Comparison of ENCODE assay signal across 32 cellular contexts in the genomic region with DNA sequence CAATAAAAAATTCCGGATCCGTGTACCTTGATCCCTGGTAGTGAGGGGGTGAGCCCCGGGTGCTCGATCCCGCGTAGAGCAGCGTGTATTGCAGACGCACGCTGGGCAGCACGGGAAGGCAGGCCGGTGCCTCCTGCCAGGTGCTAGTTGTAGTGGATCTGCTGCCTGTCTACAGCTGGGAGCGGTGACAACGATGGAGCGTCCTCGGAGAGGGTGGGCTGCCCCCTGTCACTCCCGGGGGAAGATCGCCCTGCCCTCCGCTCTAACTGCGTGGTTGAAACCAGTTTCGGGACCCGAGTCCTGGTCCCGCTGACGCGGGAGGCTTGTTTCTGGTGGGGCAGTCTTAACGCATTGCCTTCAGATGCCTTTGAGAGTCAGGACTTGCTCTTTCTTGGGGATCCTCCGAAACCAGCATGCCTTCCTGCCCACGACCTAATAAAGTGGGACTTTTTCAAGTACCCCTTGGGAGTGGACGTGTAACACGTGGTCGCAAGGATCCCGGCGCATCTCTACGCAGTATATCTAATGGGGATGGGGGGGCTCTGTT. TPM values are rescaled to one million over a fixed set of nuclear protein-coding genes. Genes with fewer than 3 reads are reported as not detected.
DNase-seq lines count a peak whose midpoint lies in the region; ATAC-seq, FAIRE-seq and TF ChIP-seq lines count a peak whose summit lies in the region.
"Had no signal": no experiment of that assay in that cellular context is flagged by ENCODE, and none has a peak within 500 bp of the region (broad histone marks: within the 10 kb centered on the region; RNA-seq: fewer than 3 reads in every experiment).

No MANE protein-coding gene starts in this region.

- H3K36me3 ChIP-seq in endodermal cell (ENCODE audit: control insufficient read depth, insufficient read depth, low read length): no peaks in the 10 kb centered on the region
- H3K36me3 ChIP-seq in kidney (ENCODE audit: control insufficient read depth in 1 of 2, insufficient read depth in 2 of 2, low read length in 2 of 2): no peaks in the 10 kb centered on the region
- H3K36me3 ChIP-seq: left ventricle myocardium inferior, thyroid gland had no signal

- peaks cover 10% of the 10 kb centered on the region for H3K36me3 Mint-ChIP-seq in activated naive CD4-positive, alpha-beta T cell treated with anti-CD3 and anti-CD28 coated beads, Interleukin-2, amount 10 ng/mL, durations not matched to agents 7 days and 5 days
- no peaks in the 10 kb centered on the region for H3K36me3 Mint-ChIP-seq in endodermal cell (ENCODE audit: low read depth)
- peaks cover under 1 to 13% of the 10 kb centered on the region in 2 donors for H3K36me3 Mint-ChIP-seq in stimulated activated naive B cell treated with anti-CD40 and anti-IgM and Interleukin-4, amounts not matched to agents 10 μg/mL and 1 μg/mL and 100 μg/mL, for 72 hours
- peaks cover 6% of the 10 kb centered on the region for H3K36me3 Mint-ChIP-seq in stimulated activated memory B cell treated with anti-CD40 and anti-IgM and Interleukin-4, amounts not matched to agents 10 μg/mL and 1 μg/mL and 100 μg/mL, for 72 hours
- H3K36me3 Mint-ChIP-seq: mesothelial cell of epicardium had no signal

- intact Hi-C loops in kidney (cut with DNase I): loop anchor here (10.0 kb wide), 1 partner anchor 857 kb away; no protein-coding TSS in a partner anchor

- CTCF ChIA-PET in activated naive CD4-positive, alpha-beta T cell treated with anti-CD3 and anti-CD28 coated beads, Interleukin-2, amount 10 ng/mL, durations not matched to agents 7 days and 5 days (lab: Charles Lee): no interaction called here

- H3K4me3 Mint-ChIP-seq in activated naive CD4-positive, alpha-beta T cell treated with anti-CD3 and anti-CD28 coated beads, Interleukin-2, amount 10 ng/mL, durations not matched to agents 7 days and 5 days: no peak overlapping the region
- H3K4me3 Mint-ChIP-seq in endodermal cell: peak overlapping the region; percentile 24
- no peak overlapping the region for H3K4me3 Mint-ChIP-seq in stimulated activated naive B cell treated with anti-CD40 and anti-IgM and Interleukin-4, amounts not matched to agents 10 μg/mL and 1 μg/mL and 100 μg/mL, for 72 hours
- no peak overlapping the region for H3K4me3 Mint-ChIP-seq in stimulated activated memory B cell treated with anti-CD40 and anti-IgM and Interleukin-4, amounts not matched to agents 10 μg/mL and 1 μg/mL and 100 μg/mL, for 72 hours
- H3K4me3 Mint-ChIP-seq: mesothelial cell of epicardium, natural killer cell had no signal

- TF ChIP-seq CTCF in endodermal cell (conservative IDR thresholded peaks at IDR 0.05) (no peak), kidney (IDR thresholded peaks at IDR 0.05; ENCODE audit: borderline replicate concordance, extremely low read depth, insufficient read depth) (no peak)

- peaks cover 81% of the 10 kb centered on the region for H3K27me3 ChIP-seq in endodermal cell (ENCODE audit: control insufficient read depth, insufficient read depth, low read length, poor library complexity, severe bottlenecking)
- H3K27me3 ChIP-seq: thyroid gland had no signal

- FAIRE-seq in kidney (lab: Jason Lieb, UNC): no peak
- FAIRE-seq: endometrium had no signal

- H3K4me3 ChIP-seq in endodermal cell (ENCODE audit: low read length) (no peak overlapping the region), kidney (ENCODE audit: low read length in 2 of 2) (no peak overlapping the region)
- H3K4me3 ChIP-seq: left ventricle myocardium inferior, PC-9, thyroid gland had no signal

- no peak for DNase-seq in activated naive CD4-positive, alpha-beta T cell treated with anti-CD3 and anti-CD28 coated beads, Interleukin-2, amount 10 ng/mL, durations not matched to agents 7 days and 5 days
- no peak for DNase-seq in activated naive CD4-positive, alpha-beta T cell treated with anti-CD3 and anti-CD28 coated beads, Interleukin-2, amount 50 U/mL, for 16 hours
- DNase-seq in endodermal cell (peak; percentile 70), kidney (peak; percentile 61), dedifferentiated amniotic fluid mesenchymal stem cell (ENCODE audit: extremely low spot score) (no peak), iPS-NIHi11 (ENCODE audit: low spot score) (no peak)
- no peak for DNase-seq in stimulated activated naive B cell treated with anti-CD40 and anti-IgM and Interleukin-4, amounts not matched to agents 10 μg/mL and 1 μg/mL and 100 μg/mL, for 72 hours
- DNase-seq: ACHN; activated CD4-positive, CD25-positive, alpha-beta regulatory T cell; activated naive CD4-positive, alpha-beta T cell; activated T-cell treated with anti-CD3 and anti-CD28 coated beads, Interleukin-2, amount 50 U/mL, for 1 hour; amniotic stem cell; COR-L47; cortex of kidney; DND-41; HCEC 1CT; immature natural killer cell; left ventricle myocardium inferior; natural killer cell; NCI-H1105; NCI-H2081 treated with DMSO at 0.1 percent for 48 hours; NCI-H446; PC-9; Right ventricle myocardium superior; stimulated activated CD4-positive, alpha-beta T cell treated with anti-CD3 and anti-CD28 coated beads, Interleukin-4, amount 100 ng/mL, for 4 hours; stimulated activated naive CD8-positive, alpha-beta T cell treated with anti-CD3 and anti-CD28 coated beads, Interleukin-15, Interleukin-2, amounts not matched to agents 100 U/mL and 50 U/mL, for 24 hours; SW 1271; thyroid gland had no signal

- H3K27ac ChIP-seq in endodermal cell (ENCODE audit: low read depth, low read length) (no peak overlapping the region), kidney (ENCODE audit: low read depth in 2 of 2, low read length in 2 of 2) (no peak overlapping the region)
- H3K27ac ChIP-seq: left ventricle myocardium inferior, PC-9, thyroid gland had no signal

- H3K9me3 Mint-ChIP-seq in activated naive CD4-positive, alpha-beta T cell treated with anti-CD3 and anti-CD28 coated beads, Interleukin-2, amount 10 ng/mL, durations not matched to agents 7 days and 5 days: no peaks in the 10 kb centered on the region
- no peaks in the 10 kb centered on the region for H3K9me3 Mint-ChIP-seq in endodermal cell
- H3K9me3 Mint-ChIP-seq in stimulated activated naive B cell treated with anti-CD40 and anti-IgM and Interleukin-4, amounts not matched to agents 10 μg/mL and 1 μg/mL and 100 μg/mL, for 72 hours: peaks cover 4 to 8% of the 10 kb centered on the region in 2 donors
- H3K9me3 Mint-ChIP-seq in stimulated activated memory B cell treated with anti-CD40 and anti-IgM and Interleukin-4, amounts not matched to agents 10 μg/mL and 1 μg/mL and 100 μg/mL, for 72 hours: no peaks in the 10 kb centered on the region
- H3K9me3 Mint-ChIP-seq: mesothelial cell of epicardium had no signal

- H3K9ac ChIP-seq in endodermal cell (ENCODE audit: extremely low read depth, low read length, poor library complexity, severe bottlenecking) (no peak overlapping the region), kidney (ENCODE audit: low read length in 2 of 2) (no peak overlapping the region)

- peaks cover 10% of the 10 kb centered on the region for H3K4me1 Mint-ChIP-seq in activated naive CD4-positive, alpha-beta T cell treated with anti-CD3 and anti-CD28 coated beads, Interleukin-2, amount 10 ng/mL, durations not matched to agents 7 days and 5 days
- peaks cover 27% of the 10 kb centered on the region for H3K4me1 Mint-ChIP-seq in endodermal cell
- peaks cover 15 to 31% of the 10 kb centered on the region in 2 donors for H3K4me1 Mint-ChIP-seq in stimulated activated naive B cell treated with anti-CD40 and anti-IgM and Interleukin-4, amounts not matched to agents 10 μg/mL and 1 μg/mL and 100 μg/mL, for 72 hours
- H3K4me1 Mint-ChIP-seq in stimulated activated memory B cell treated with anti-CD40 and anti-IgM and Interleukin-4, amounts not matched to agents 10 μg/mL and 1 μg/mL and 100 μg/mL, for 72 hours: peaks cover 24% of the 10 kb centered on the region

- H3K27me3 Mint-ChIP-seq in activated naive CD4-positive, alpha-beta T cell treated with anti-CD3 and anti-CD28 coated beads, Interleukin-2, amount 10 ng/mL, durations not matched to agents 7 days and 5 days: peaks cover 72% of the 10 kb centered on the region
- H3K27me3 Mint-ChIP-seq in endodermal cell (ENCODE audit: insufficient read depth): peaks cover 81% of the 10 kb centered on the region
- H3K27me3 Mint-ChIP-seq in stimulated activated naive B cell treated with anti-CD40 and anti-IgM and Interleukin-4, amounts not matched to agents 10 μg/mL and 1 μg/mL and 100 μg/mL, for 72 hours: peaks cover 73 to 85% of the 10 kb centered on the region in 2 donors
- H3K27me3 Mint-ChIP-seq in stimulated activated memory B cell treated with anti-CD40 and anti-IgM and Interleukin-4, amounts not matched to agents 10 μg/mL and 1 μg/mL and 100 μg/mL, for 72 hours: peaks cover 80% of the 10 kb centered on the region

- ATAC-seq in stimulated activated naive B cell treated with anti-CD40 and anti-IgM and Interleukin-4, amounts not matched to agents 10 μg/mL and 1 μg/mL and 100 μg/mL, for 72 hours (replicated peaks): no peak
- no peak for ATAC-seq in stimulated activated memory B cell treated with anti-CD40 and anti-IgM and Interleukin-4, amounts not matched to agents 10 μg/mL and 1 μg/mL and 100 μg/mL, for 72 hours
- ATAC-seq: natural killer cell; sciatic nerve; stimulated activated naive CD8-positive, alpha-beta T cell treated with anti-CD3 and anti-CD28 coated beads, Interleukin-15, Interleukin-2, amounts not matched to agents 100 U/mL and 50 U/mL, for 24 hours had no signal

- H3K27ac Mint-ChIP-seq in activated naive CD4-positive, alpha-beta T cell treated with anti-CD3 and anti-CD28 coated beads, Interleukin-2, amount 10 ng/mL, durations not matched to agents 7 days and 5 days: peak overlapping the region; percentile 42
- no peak overlapping the region for H3K27ac Mint-ChIP-seq in endodermal cell
- peak overlapping the region; percentile 87 for H3K27ac Mint-ChIP-seq in stimulated activated naive B cell treated with anti-CD40 and anti-IgM and Interleukin-4, amounts not matched to agents 10 μg/mL and 1 μg/mL and 100 μg/mL, for 72 hours
- H3K27ac Mint-ChIP-seq in stimulated activated memory B cell treated with anti-CD40 and anti-IgM and Interleukin-4, amounts not matched to agents 10 μg/mL and 1 μg/mL and 100 μg/mL, for 72 hours: no peak overlapping the region
- H3K27ac Mint-ChIP-seq: immature natural killer cell, mesothelial cell of epicardium, natural killer cell had no signal

- H3K9me3 ChIP-seq in endodermal cell (ENCODE audit: control insufficient read depth, low read length) (peaks cover 5% of the 10 kb centered on the region), kidney (ENCODE audit: control insufficient read depth in 1 of 2, low read length in 2 of 2) (no peaks in the 10 kb centered on the region)
- H3K9me3 ChIP-seq: left ventricle myocardium inferior, thyroid gland had no signal

- peaks cover 8% of the 10 kb centered on the region for H3K4me1 ChIP-seq in endodermal cell (ENCODE audit: control insufficient read depth, insufficient read depth, low read length)
- H3K4me1 ChIP-seq in kidney (ENCODE audit: control insufficient read depth in 1 of 2, insufficient read depth in 1 of 2, low read depth in 1 of 2, low read length in 2 of 2): peaks cover 0 to 10% of the 10 kb centered on the region in 2 donors

- 2 to 4% methylated on average over 14 to 33 of the region's 33 CpGs for WGBS in endodermal cell (ENCODE audit: insufficient coverage in 1 of 2, insufficient read length in 1 of 2), 2 experiments

RNA-seq across cellular contexts. Expression of a gene that starts 2.7 kb away (rescaled TPM):
- total RNA-seq in endodermal cell (not detected), kidney (0.35 TPM)
- 3.5 TPM for polyA plus RNA-seq in endodermal cell (2013, experiment 1 of 2)
- polyA plus RNA-seq in endodermal cell (2013, experiment 2 of 2): 2.6 TPM
- polyA plus RNA-seq in kidney (ENCODE audit: insufficient read depth, low read depth, low replicate concordance): not detected
- total RNA-seq: left ventricle myocardium inferior, mesothelial cell of epicardium, natural killer cell, Right ventricle myocardium superior, sciatic nerve had no signal
- polyA plus RNA-seq: immature natural killer cell had no signal

Comparison
In these comparisons a context has a peak if more than half of its experiments do, and no peak if none do; other contexts are left out.
1. DNase-seq: peak in endodermal cell (single experiment) and kidney (single experiment); none in activated naive CD4-positive, alpha-beta T cell treated with anti-CD3 and anti-CD28 coated beads, Interleukin-2, amount 10 ng/mL, durations not matched to agents 7 days and 5 days (single experiment), activated naive CD4-positive, alpha-beta T cell treated with anti-CD3 and anti-CD28 coated beads, Interleukin-2, amount 50 U/mL, for 16 hours (single experiment), stimulated activated naive B cell treated with anti-CD40 and anti-IgM and Interleukin-4, amounts not matched to agents 10 μg/mL and 1 μg/mL and 100 μg/mL, for 72 hours (single experiment), dedifferentiated amniotic fluid mesenchymal stem cell (single experiment) and iPS-NIHi11 (single experiment).
2. H3K27ac Mint-ChIP-seq: peak in activated naive CD4-positive, alpha-beta T cell treated with anti-CD3 and anti-CD28 coated beads, Interleukin-2, amount 10 ng/mL, durations not matched to agents 7 days and 5 days (single experiment) and stimulated activated naive B cell treated with anti-CD40 and anti-IgM and Interleukin-4, amounts not matched to agents 10 μg/mL and 1 μg/mL and 100 μg/mL, for 72 hours (single experiment); none in endodermal cell (single experiment) and stimulated activated memory B cell treated with anti-CD40 and anti-IgM and Interleukin-4, amounts not matched to agents 10 μg/mL and 1 μg/mL and 100 μg/mL, for 72 hours (single experiment).